ENCODE assay signal across 15 cellular contexts in genomic region chr6:134245041-134245440, GRCh38.
DNase-seq lines count a peak whose midpoint lies in the region; ATAC-seq and TF ChIP-seq lines count a peak whose summit lies in the region.
"Had no signal": no experiment of that assay in that cellular context is flagged by ENCODE, and none has a peak within 500 bp of the region (broad histone marks: within the 10 kb centered on the region; RNA-seq: fewer than 3 reads in every experiment).

No MANE protein-coding gene starts in this region.

- no peaks in the 10 kb centered on the region for H3K9me2 ChIP-seq in PC-3 (replicated peaks; ENCODE audit: low read length)

- H3K4me2 ChIP-seq in PC-3 (ENCODE audit: low read length) (no peak overlapping the region), osteoblast (ENCODE audit: insufficient read depth, low read length) (no peak overlapping the region)

- TF ChIP-seq CTCF in PC-3 (conservative IDR thresholded peaks at IDR 0.05; ENCODE audit: low read depth, low read length) (no peak), cardiac fibroblast (IDR thresholded peaks at IDR 0.05; ENCODE audit: low read depth, low read length) (no peak), osteoblast (IDR thresholded peaks at IDR 0.05; ENCODE audit: extremely low read depth, low read depth, low read length) (no peak), WERI-Rb-1 (IDR thresholded peaks at IDR 0.05; ENCODE audit: low read depth, low read length) (no peak)

- DNase-seq in EH (ENCODE audit: low read depth), result peak; percentile 51
- DNase-seq in PC-3, result peak; percentile 55
- peak; percentile 76 to 82 for DNase-seq in cardiac fibroblast (ENCODE audit: low read depth in 2 of 2)
- DNase-seq in osteoblast (ENCODE audit: insufficient read length, low spot score, missing footprints), result peak; percentile 48
- DNase-seq in WERI-Rb-1, result no peak
- no peak for DNase-seq in activated gamma-delta T cell (lab: John Stamatoyannopoulos, UW)
- no peak for DNase-seq in hypothalamus (lab: John Stamatoyannopoulos, UW)
- DNase-seq: activated T-cell treated with anti-CD3 and anti-CD28 coated beads for 4 hours, DMS 273 treated with DMSO at 0.1 percent for 48 hours, foreskin melanocyte, H9, left cardiac atrium, NCI-H2029 treated with DMSO at 0.1 percent for 48 hours, T-helper 9 cell had no signal

- no peaks in the 10 kb centered on the region for H3F3A ChIP-seq in PC-3 (ENCODE audit: low read length, unreplicated experiment)

- H4K20me1 ChIP-seq in PC-3 (ENCODE audit: low read length), result no peaks in the 10 kb centered on the region
- H4K20me1 ChIP-seq in osteoblast (ENCODE audit: insufficient read depth, low read length), result no peaks in the 10 kb centered on the region

- ATAC-seq in PC-3, result no peak
- no peak for ATAC-seq in GM21825 (IDR thresholded peaks at IDR 0.05; ENCODE audit: unreplicated experiment)
- ATAC-seq: left cardiac atrium had no signal

- H3K79me2 ChIP-seq in PC-3 (ENCODE audit: low read length), result no peaks in the 10 kb centered on the region
- no peaks in the 10 kb centered on the region for H3K79me2 ChIP-seq in osteoblast (ENCODE audit: insufficient read depth, low read length)

- no peak overlapping the region for H3K9ac ChIP-seq in PC-3 (ENCODE audit: low read length)

- H3K27ac ChIP-seq in PC-3 (ENCODE audit: low read length), result no peak overlapping the region
- no peak overlapping the region for H3K27ac ChIP-seq in osteoblast (ENCODE audit: low read depth, low read length)
- H3K27ac ChIP-seq in WERI-Rb-1, result no peak overlapping the region

- no peak overlapping the region for H2AFZ ChIP-seq in PC-3 (ENCODE audit: low read length)
- H2AFZ ChIP-seq in osteoblast (ENCODE audit: low read length), result no peak overlapping the region

- H3K4me3 ChIP-seq in PC-3 (ENCODE audit: low read length), result no peak overlapping the region
- no peak overlapping the region for H3K4me3 ChIP-seq in cardiac fibroblast (replicated peaks in 1 of 2; ENCODE audit: low read depth in 2 of 2, low read length in 2 of 2)
- no peak overlapping the region for H3K4me3 ChIP-seq in osteoblast (ENCODE audit: insufficient read depth, low read length)
- H3K4me3 ChIP-seq in WERI-Rb-1 (ENCODE audit: low read depth, low read length), result no peak overlapping the region

- BruUV-seq in PC-3 (replicated peaks; lab: Mats Ljungman, UMichigan), result no TSS peak

- CTCF ChIA-PET in PC-3 (lab: Charles Lee), result no interaction called here

- POLR2A ChIA-PET in PC-3 (lab: Charles Lee; ENCODE audit: unreplicated experiment), result no interaction called here

- no peaks in the 10 kb centered on the region for H3K9me3 ChIP-seq in PC-3 (ENCODE audit: low read length)
- no peaks in the 10 kb centered on the region for H3K9me3 ChIP-seq in osteoblast (ENCODE audit: low read depth, low read length)
- H3K9me3 ChIP-seq in WERI-Rb-1 (ENCODE audit: severe bottlenecking), result no peaks in the 10 kb centered on the region

- no peaks in the 10 kb centered on the region for H3K36me3 ChIP-seq in PC-3 (ENCODE audit: low read depth, low read length)
- no peaks in the 10 kb centered on the region for H3K36me3 ChIP-seq in osteoblast (ENCODE audit: insufficient read depth, low read length)
- H3K36me3 ChIP-seq in WERI-Rb-1, result no peaks in the 10 kb centered on the region

- intact Hi-C loops in PC-3 (cut with micrococcal nuclease), result no loop called here

- H3K27me3 ChIP-seq in PC-3 (ENCODE audit: low read length) (no peaks in the 10 kb centered on the region), osteoblast (ENCODE audit: insufficient read depth, low read length) (no peaks in the 10 kb centered on the region), WERI-Rb-1 (ENCODE audit: insufficient read depth, low read depth, severe bottlenecking) (no peaks in the 10 kb centered on the region)

- H3K4me1 ChIP-seq in PC-3 (ENCODE audit: insufficient read depth, low read length), result no peaks in the 10 kb centered on the region
- H3K4me1 ChIP-seq in osteoblast (ENCODE audit: insufficient read depth, low read length), result peaks cover 3% of the 10 kb centered on the region

Comparison
In these comparisons a context has a peak if more than half of its experiments do, and no peak if none do; other contexts are left out.
1. DNase-seq: peak in EH (single experiment), PC-3 (single experiment), cardiac fibroblast (2 of 2) and osteoblast (single experiment); none in WERI-Rb-1 (single experiment), activated gamma-delta T cell (single experiment) and hypothalamus (0 of 51).